ENCODE assay signal across 15 cellular contexts in the genomic region with DNA sequence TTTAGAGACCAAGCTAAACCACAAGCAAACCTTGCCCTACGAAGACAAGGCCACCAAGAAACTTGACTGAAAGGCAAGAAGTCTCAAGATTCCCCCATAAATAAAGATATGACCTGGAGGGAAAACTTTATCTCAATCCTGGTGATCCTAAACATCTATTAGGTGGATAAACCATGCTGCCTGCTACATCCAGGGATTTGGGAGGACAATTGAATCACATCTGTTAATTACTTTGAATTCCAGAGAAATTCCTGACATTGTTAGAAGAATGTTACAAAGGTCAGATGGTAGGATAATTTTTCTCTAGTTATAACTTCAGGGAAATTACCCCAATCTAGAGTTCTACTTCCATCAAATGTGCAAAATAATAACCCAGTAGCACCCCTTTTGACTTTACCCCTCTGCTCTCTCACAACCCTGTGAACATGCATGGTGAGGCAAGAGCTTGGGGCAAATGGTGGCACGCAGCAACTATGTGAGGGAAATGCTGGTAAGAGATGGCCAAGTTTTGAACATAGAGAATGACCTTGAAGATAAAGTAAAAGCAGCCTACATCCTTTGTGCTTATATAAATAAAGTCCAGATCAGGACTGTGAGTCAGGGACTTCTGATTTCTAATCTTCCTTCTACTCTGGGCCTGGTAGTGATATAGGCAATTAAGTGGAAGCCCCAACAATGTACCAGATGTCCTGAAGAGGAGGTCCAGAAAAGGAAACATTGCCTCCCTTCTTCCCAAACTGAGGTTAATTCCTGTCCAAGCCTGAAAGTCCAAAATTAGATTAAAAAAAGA.
"Had no signal": no experiment of that assay in that cellular context is flagged by ENCODE, and none has a peak within 500 bp of the region (broad histone marks: within the 10 kb centered on the region; RNA-seq: fewer than 3 reads in every experiment).

No MANE protein-coding gene starts in this region.

- H3K36me3 ChIP-seq: right atrium auricular region, transverse colon had no signal

- H3K27me3 ChIP-seq: right atrium auricular region, transverse colon had no signal

- FAIRE-seq: TTC549 had no signal

- H3K4me3 ChIP-seq: mucosa of descending colon, right atrium auricular region, transverse colon had no signal

- H3K4me1 ChIP-seq: right atrium auricular region had no signal

- H3K27ac ChIP-seq: right atrium auricular region had no signal

- H3K9me3 Mint-ChIP-seq: activated T-cell treated with anti-CD3 and anti-CD28 coated beads, Interleukin-2, amount 50 U/mL, for 4 hours; natural killer cell treated with Interleukin-12 subunit alpha and Interleukin-12 subunit beta and Interleukin-15 and Interleukin-18, amount 100 ng/mL, for 72 hours; stimulated activated effector memory CD8-positive, alpha-beta T cell treated with anti-CD3 and anti-CD28 coated beads, Interleukin-12 subunit alpha, Interleukin-12 subunit beta, amount 100 ng/mL, for 72 hours had no signal

- H3K27ac Mint-ChIP-seq: natural killer cell treated with Interleukin-12 subunit alpha and Interleukin-12 subunit beta and Interleukin-15 and Interleukin-18, amount 100 ng/mL, for 72 hours; stimulated activated effector memory CD8-positive, alpha-beta T cell treated with anti-CD3 and anti-CD28 coated beads, Interleukin-12 subunit alpha, Interleukin-12 subunit beta, amount 100 ng/mL, for 72 hours had no signal

- DNase-seq: activated naive CD4-positive, alpha-beta T cell; caudate nucleus; cortex of kidney; erythroblast; left colon; mammary epithelial cell; nucleus accumbens had no signal

- H3K4me3 Mint-ChIP-seq: activated T-cell treated with anti-CD3 and anti-CD28 coated beads, Interleukin-2, amount 50 U/mL, for 4 hours; natural killer cell treated with Interleukin-12 subunit alpha and Interleukin-12 subunit beta and Interleukin-15 and Interleukin-18, amount 100 ng/mL, for 72 hours; stimulated activated effector memory CD8-positive, alpha-beta T cell treated with anti-CD3 and anti-CD28 coated beads, Interleukin-12 subunit alpha, Interleukin-12 subunit beta, amount 100 ng/mL, for 72 hours had no signal

- H3K36me3 Mint-ChIP-seq: natural killer cell treated with Interleukin-12 subunit alpha and Interleukin-12 subunit beta and Interleukin-15 and Interleukin-18, amount 100 ng/mL, for 72 hours; stimulated activated effector memory CD8-positive, alpha-beta T cell treated with anti-CD3 and anti-CD28 coated beads, Interleukin-12 subunit alpha, Interleukin-12 subunit beta, amount 100 ng/mL, for 72 hours had no signal

- ATAC-seq: natural killer cell treated with Interleukin-12 subunit alpha and Interleukin-12 subunit beta and Interleukin-15 and Interleukin-18, amount 100 ng/mL, for 72 hours; SK-N-SH treated with all-trans-retinoic acid at 6 μM for 48 hours; stimulated activated effector memory CD8-positive, alpha-beta T cell treated with anti-CD3 and anti-CD28 coated beads, Interleukin-12 subunit alpha, Interleukin-12 subunit beta, amount 100 ng/mL, for 72 hours had no signal

- H3K9me3 ChIP-seq: mucosa of descending colon, right atrium auricular region, transverse colon had no signal
